In the genomic region with DNA sequence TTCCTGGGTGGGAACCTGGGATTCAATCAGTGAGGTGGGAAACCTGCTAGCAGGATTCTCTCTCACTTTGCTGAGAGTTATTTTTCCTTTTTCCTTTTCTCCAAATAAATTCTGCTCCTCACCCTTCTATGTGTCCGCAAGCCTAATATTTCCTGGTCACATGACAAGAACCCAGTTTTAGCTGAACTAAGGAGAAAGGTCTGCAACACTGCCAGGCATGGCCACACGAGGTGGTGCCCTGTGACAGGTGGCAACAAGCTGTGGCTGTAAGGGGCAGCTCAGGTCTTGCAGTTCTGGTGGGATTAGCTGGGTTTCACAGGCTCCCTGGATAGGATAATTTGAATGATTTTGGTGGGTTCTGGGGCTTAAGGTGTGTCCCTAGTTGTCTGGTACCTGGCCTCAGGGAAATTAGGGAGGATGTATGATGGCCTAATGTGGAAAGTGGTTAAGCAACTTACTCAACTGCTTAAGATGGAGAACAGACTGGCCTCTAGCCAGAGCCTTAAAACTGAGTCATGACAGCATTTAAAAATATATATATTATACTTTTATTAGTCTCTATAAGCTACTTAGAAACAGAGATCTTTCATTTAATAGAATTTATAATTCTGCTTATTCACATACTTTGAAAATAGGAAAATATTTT, we compare ENCODE assay signal across 1 cellular context.
TF ChIP-seq lines count a peak whose summit lies in the region.

No MANE protein-coding gene starts in this region.

TF ChIP-seq in HepG2, 621 proteins besides CTCF, POLR2A, EP300 and RAD21 (continued from another document):
- TF ChIP-seq, protein P1, sequence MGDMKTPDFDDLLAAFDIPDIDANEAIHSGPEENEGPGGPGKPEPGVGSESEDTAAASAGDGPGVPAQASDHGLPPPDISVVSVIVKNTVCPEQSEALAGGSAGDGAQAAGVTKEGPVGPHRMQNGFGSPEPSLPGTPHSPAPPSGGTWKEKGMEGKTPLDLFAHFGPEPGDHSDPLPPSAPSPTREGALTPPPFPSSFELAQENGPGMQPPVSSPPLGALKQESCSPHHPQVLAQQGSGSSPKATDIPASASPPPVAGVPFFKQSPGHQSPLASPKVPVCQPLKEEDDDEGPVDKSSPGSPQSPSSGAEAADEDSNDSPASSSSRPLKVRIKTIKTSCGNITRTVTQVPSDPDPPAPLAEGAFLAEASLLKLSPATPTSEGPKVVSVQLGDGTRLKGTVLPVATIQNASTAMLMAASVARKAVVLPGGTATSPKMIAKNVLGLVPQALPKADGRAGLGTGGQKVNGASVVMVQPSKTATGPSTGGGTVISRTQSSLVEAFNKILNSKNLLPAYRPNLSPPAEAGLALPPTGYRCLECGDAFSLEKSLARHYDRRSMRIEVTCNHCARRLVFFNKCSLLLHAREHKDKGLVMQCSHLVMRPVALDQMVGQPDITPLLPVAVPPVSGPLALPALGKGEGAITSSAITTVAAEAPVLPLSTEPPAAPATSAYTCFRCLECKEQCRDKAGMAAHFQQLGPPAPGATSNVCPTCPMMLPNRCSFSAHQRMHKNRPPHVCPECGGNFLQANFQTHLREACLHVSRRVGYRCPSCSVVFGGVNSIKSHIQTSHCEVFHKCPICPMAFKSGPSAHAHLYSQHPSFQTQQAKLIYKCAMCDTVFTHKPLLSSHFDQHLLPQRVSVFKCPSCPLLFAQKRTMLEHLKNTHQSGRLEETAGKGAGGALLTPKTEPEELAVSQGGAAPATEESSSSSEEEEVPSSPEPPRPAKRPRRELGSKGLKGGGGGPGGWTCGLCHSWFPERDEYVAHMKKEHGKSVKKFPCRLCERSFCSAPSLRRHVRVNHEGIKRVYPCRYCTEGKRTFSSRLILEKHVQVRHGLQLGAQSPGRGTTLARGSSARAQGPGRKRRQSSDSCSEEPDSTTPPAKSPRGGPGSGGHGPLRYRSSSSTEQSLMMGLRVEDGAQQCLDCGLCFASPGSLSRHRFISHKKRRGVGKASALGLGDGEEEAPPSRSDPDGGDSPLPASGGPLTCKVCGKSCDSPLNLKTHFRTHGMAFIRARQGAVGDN (CRISPR knock-in tag; IDR thresholded peaks at IDR 0.05): no peak
- no peak for TF ChIP-seq ZNF460 (CRISPR knock-in tag; IDR thresholded peaks at IDR 0.05; ENCODE audit: borderline replicate concordance)
- TF ChIP-seq, protein P2, sequence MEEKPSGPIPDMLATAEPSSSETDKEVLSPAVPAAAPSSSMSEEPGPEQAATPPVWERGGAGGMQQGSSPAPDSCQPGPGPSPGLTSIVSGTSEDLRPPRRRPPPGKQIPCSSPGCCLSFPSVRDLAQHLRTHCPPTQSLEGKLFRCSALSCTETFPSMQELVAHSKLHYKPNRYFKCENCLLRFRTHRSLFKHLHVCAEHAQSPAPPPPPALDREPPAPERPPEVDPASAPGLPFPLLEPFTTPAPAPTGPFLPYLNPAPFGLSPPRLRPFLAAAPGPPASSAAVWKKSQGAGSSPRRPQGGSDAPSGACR (CRISPR knock-in tag; IDR thresholded peaks at IDR 0.05): no peak
- TF ChIP-seq DPF2 (CRISPR knock-in tag; IDR thresholded peaks at IDR 0.05; ENCODE audit: borderline replicate concordance, low read depth): no peak
